In the genomic region with DNA sequence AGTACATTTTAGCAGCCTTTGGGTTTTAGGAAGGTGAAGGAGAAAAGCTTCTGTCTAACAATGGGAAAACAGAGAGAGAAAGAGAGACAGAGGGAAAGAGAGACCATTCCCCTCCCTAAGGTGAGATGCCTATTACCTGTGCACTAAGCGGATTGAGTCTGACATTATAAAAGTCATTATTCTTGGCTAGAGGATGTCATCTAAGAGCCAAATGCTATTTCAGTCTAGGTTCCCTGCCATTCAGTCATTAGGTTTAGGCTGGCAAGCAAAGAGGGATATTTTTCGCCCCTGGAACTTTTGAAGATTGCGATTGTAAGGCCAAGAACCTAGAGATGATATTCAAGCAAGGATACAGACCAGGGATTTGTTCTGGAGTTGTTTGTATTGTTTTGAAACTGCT, we compare ENCODE assay signal across 16 cellular contexts. TPM values are rescaled to one million over a fixed set of nuclear protein-coding genes. Genes with fewer than 3 reads are reported as not detected.
DNase-seq lines count a peak whose midpoint lies in the region; ATAC-seq and TF ChIP-seq lines count a peak whose summit lies in the region.
"Had no signal": no experiment of that assay in that cellular context is flagged by ENCODE, and none has a peak within 500 bp of the region (broad histone marks: within the 10 kb centered on the region; RNA-seq: fewer than 3 reads in every experiment).

No MANE protein-coding gene starts in this region.

- no peak overlapping the region for H3K9ac ChIP-seq in HCT116 (ENCODE audit: low read length)
- no peak overlapping the region for H3K9ac ChIP-seq in skeletal muscle tissue (ENCODE audit: low read depth in 1 of 3, low read length in 3 of 3)

- intact Hi-C loops in HCT116 (cut with micrococcal nuclease) (loop anchor here (1.0 to 10.0 kb wide), 3 partner anchors 88 to 396 kb away; no protein-coding TSS in a partner anchor), ascending aorta (cut with DNase I) (loop anchor here (10.0 kb wide), 1 partner anchor 196 kb away; no protein-coding TSS in a partner anchor), left ventricle myocardium superior (cut with micrococcal nuclease) (loop anchor here (10.0 kb wide), 1 partner anchor 86 kb away; no protein-coding TSS in a partner anchor)

- H3K4me1 ChIP-seq in HCT116 (ENCODE audit: control insufficient read depth in 1 of 2, insufficient read depth in 2 of 2, low read length in 2 of 2) (peaks cover 81 to 95% of the 10 kb centered on the region in 2 experiments), ascending aorta (peaks cover 1 to 31% of the 10 kb centered on the region in 2 donors), skeletal muscle tissue (ENCODE audit: control insufficient read depth in 3 of 3, insufficient read depth in 3 of 3, low read length in 3 of 3) (peaks cover 13 to 20% (median 20%) of the 10 kb centered on the region in 3 donors)
- H3K4me1 ChIP-seq: BE2C had no signal

- no peak overlapping the region for H3K4me3 ChIP-seq in HCT116 (replicated peaks in 1 of 2; ENCODE audit: low read depth in 1 of 2, low read length in 2 of 2)
- H3K4me3 ChIP-seq in ascending aorta, result no peak overlapping the region
- H3K4me3 ChIP-seq in skeletal muscle tissue (ENCODE audit: low read length in 3 of 3), result no peak overlapping the region
- no peak overlapping the region for H3K4me3 ChIP-seq in foreskin fibroblast (ENCODE audit: low read depth in 1 of 2, low read length in 2 of 2)
- no peak overlapping the region for H3K4me3 ChIP-seq in coronary artery

- H4K20me1 ChIP-seq in HCT116 (ENCODE audit: insufficient read depth), result no peaks in the 10 kb centered on the region

- no peaks in the 10 kb centered on the region for H3K27me3 ChIP-seq in HCT116 (ENCODE audit: insufficient read depth, low read length)
- no peaks in the 10 kb centered on the region for H3K27me3 ChIP-seq in ascending aorta
- H3K27me3 ChIP-seq in skeletal muscle tissue (ENCODE audit: control insufficient read depth in 3 of 3, insufficient read depth in 3 of 3, low read length in 3 of 3), result no peaks in the 10 kb centered on the region
- H3K27me3 ChIP-seq: BE2C had no signal

- TF ChIP-seq CTCF in HCT116 (IDR thresholded peaks at IDR 0.05 in 2 of 3, conservative IDR thresholded peaks at IDR 0.05 in 1 of 3; ENCODE audit: borderline replicate concordance in 1 of 3, insufficient read depth in 1 of 3, low read depth in 2 of 3, low read length in 2 of 3) (no peak), ascending aorta (IDR thresholded peaks at IDR 0.05) (no peak), foreskin fibroblast (IDR thresholded peaks at IDR 0.05; ENCODE audit: low read depth, low read length) (no peak), coronary artery (IDR thresholded peaks at IDR 0.05) (no peak)

- 0 out of 2 replicates have a peak overlapping the region, but pooled peaks have one; percentile 2 for H3K4me2 ChIP-seq in HCT116 (ENCODE audit: low read length)

- POLR2A ChIA-PET in HCT116 (lab: Charles Lee) (interaction anchor here (0.7 to 1.5 kb wide), 2 partner anchors 45 to 89 kb away, joined by 3 to 4 read pairs; no protein-coding TSS in a partner anchor), HEK293T (lab: Yijun Ruan, JAX) (no interaction called here)

- H3K9me2 ChIP-seq in HCT116 (ENCODE audit: insufficient read depth), result no peaks in the 10 kb centered on the region

- no TSS peak for BruUV-seq in HCT116 (replicated peaks; lab: Mats Ljungman, UMichigan)

- TF ChIP-seq RAD21 in HCT116 (IDR thresholded peaks at IDR 0.05; ENCODE audit: low read depth), result no peak

- DNase-seq in HCT116 (ENCODE audit: low read depth, low spot score) (no peak), ascending aorta (ENCODE audit: low spot score in 2 of 2) (no peak), left ventricle myocardium superior (no peak), foreskin fibroblast (no peak), coronary artery (ENCODE audit: low spot score) (no peak), HEK293T (ENCODE audit: extremely low spot score) (no peak)
- DNase-seq: CD8-positive, alpha-beta memory T cell; KG1; NCI-H2029; NCI-H524 treated with DMSO at 0.1 percent for 48 hours; NCI-H774 had no signal

- H3K36me3 ChIP-seq in HCT116 (ENCODE audit: control insufficient read depth in 1 of 2, insufficient read depth in 2 of 2, low read length in 2 of 2) (peaks cover 2 to 45% of the 10 kb centered on the region in 2 experiments; a peak in 3 of 4 replicates), ascending aorta (no peaks in the 10 kb centered on the region), skeletal muscle tissue (ENCODE audit: control insufficient read depth in 3 of 3, insufficient read depth in 3 of 3, low read length in 3 of 3) (no peaks in the 10 kb centered on the region)
- H3K36me3 ChIP-seq: BE2C had no signal

- CTCF ChIA-PET in HCT116 (lab: Charles Lee), result interaction anchor here (0.6 to 1.8 kb wide), 15 partner anchors 9 to 454 kb away, joined by 3 to 13 read pairs (median 4); no protein-coding TSS in a partner anchor
- CTCF ChIA-PET in HEK293T (lab: Yijun Ruan, JAX), result interaction anchor here (0.5 to 0.8 kb wide), 5 partner anchors 12 to 433 kb away, joined by 3 to 4 read pairs (median 3); no protein-coding TSS in a partner anchor

- TF ChIP-seq POLR2A in HCT116 (IDR thresholded peaks at IDR 0.05; ENCODE audit: borderline replicate concordance, extremely low read depth, insufficient read depth, insufficient read length), result no peak

- H3K27ac ChIP-seq in HCT116 (ENCODE audit: low read depth, low read length), result peak overlapping the region; percentile 70
- peak overlapping the region; percentile 56 to 69 for H3K27ac ChIP-seq in ascending aorta
- peak overlapping the region; percentile 85 for H3K27ac ChIP-seq in skeletal muscle tissue (ENCODE audit: low read depth, low read length)
- no peak overlapping the region for H3K27ac ChIP-seq in coronary artery

- ATAC-seq in HCT116, result no peak
- ATAC-seq in left ventricle myocardium superior, result peak; percentile 78
- no peak for ATAC-seq in HG03521 (IDR thresholded peaks at IDR 0.05; ENCODE audit: unreplicated experiment)
- ATAC-seq: PC-3 had no signal

- peaks cover 100% of the 10 kb centered on the region for H3K79me2 ChIP-seq in HCT116 (ENCODE audit: insufficient read depth, low read length)

- RAD21 ChIA-PET in HCT116 (lab: Charles Lee; ENCODE audit: low non-redundant PET in 1 of 2, low total read pairs in 2 of 2, uncharacterized antibody in 2 of 2, unreplicated experiment in 2 of 2), result no interaction called here

- no peaks in the 10 kb centered on the region for H3K9me3 ChIP-seq in HCT116 (ENCODE audit: control insufficient read depth in 1 of 2, insufficient read depth in 1 of 2, low read depth in 1 of 2, low read length in 2 of 2)
- no peaks in the 10 kb centered on the region for H3K9me3 ChIP-seq in ascending aorta
- H3K9me3 ChIP-seq in skeletal muscle tissue (ENCODE audit: control insufficient read depth in 3 of 3, low read length in 3 of 3), result no peaks in the 10 kb centered on the region
- H3K9me3 ChIP-seq: BE2C had no signal

- no peak overlapping the region for H2AFZ ChIP-seq in HCT116 (ENCODE audit: low read depth, low read length, poor library complexity, severe bottlenecking)

TF ChIP-seq in HCT116, 20 proteins besides CTCF, POLR2A, EP300 and RAD21 (continues in another document):
- TF ChIP-seq CBX3 (IDR thresholded peaks at IDR 0.05; ENCODE audit: low read depth), result no peak

TF ChIP-seq in HEK293T, 16 proteins besides CTCF, POLR2A, EP300 and RAD21:
- TF ChIP-seq SUZ12 (IDR thresholded peaks at IDR 0.05), result no peak
- TF ChIP-seq BHLHE40 (IDR thresholded peaks at IDR 0.05; ENCODE audit: borderline replicate concordance), result no peak
- TF ChIP-seq ZNF384 (IDR thresholded peaks at IDR 0.05), result no peak

RNA-seq across cellular contexts. Expression of gene BLID, which starts 7.2 kb away (rescaled TPM):
- total RNA-seq in HCT116 (2021; ENCODE audit: unreplicated experiment) (8.9 TPM), ascending aorta (not detected), left ventricle myocardium superior (not detected), skeletal muscle tissue (0.52 TPM)
- 0.34 and 0.35 TPM in 2 replicates for polyA plus RNA-seq in HCT116 (2012)
- total RNA-seq: CD8-positive, alpha-beta memory T cell had no signal
- polyA plus RNA-seq: CD14-positive monocyte; CD8-positive, alpha-beta memory T cell had no signal

Comparison
In these comparisons a context has a peak if more than half of its experiments do, and no peak if none do; other contexts are left out.
1. H3K27ac ChIP-seq: peak in HCT116 (single experiment), ascending aorta (2 of 2) and skeletal muscle tissue (single experiment); none in coronary artery (0 of 2).